16 cellular contexts compared by ENCODE assay signal in the genomic region with DNA sequence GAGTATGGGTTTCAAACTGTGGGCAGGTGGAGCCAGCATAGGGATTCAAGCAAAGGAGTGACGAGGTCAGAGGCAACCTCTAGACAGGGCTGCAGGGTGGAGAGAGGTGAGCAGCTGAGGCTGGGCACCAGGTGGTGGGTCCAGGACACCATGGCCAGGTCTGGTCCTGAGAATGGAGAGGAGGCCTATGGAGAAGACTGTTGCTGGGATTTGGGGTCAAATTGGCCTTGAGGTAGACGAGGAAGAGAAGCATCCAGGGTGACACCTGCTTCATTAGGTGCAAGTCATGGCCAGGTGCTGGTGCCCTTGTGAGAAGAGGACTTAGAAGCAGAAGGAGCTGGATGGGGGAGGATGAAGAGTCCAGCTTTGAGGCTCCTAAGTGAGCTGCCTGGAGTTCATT.
DNase-seq lines count a peak whose midpoint lies in the region; ATAC-seq, FAIRE-seq and TF ChIP-seq lines count a peak whose summit lies in the region.
"Had no signal": no experiment of that assay in that cellular context is flagged by ENCODE, and none has a peak within 500 bp of the region (broad histone marks: within the 10 kb centered on the region; RNA-seq: fewer than 3 reads in every experiment).

No MANE protein-coding gene starts in this region.

- no peak overlapping the region for H4K8ac ChIP-seq in H9 (replicated peaks; ENCODE audit: insufficient read length, low read depth, low read length)

- no peak overlapping the region for H4K5ac ChIP-seq in H9 (ENCODE audit: insufficient read length, low read depth, low read length)

- no peak overlapping the region for H2BK5ac ChIP-seq in H9 (ENCODE audit: insufficient read length, low read length)

- H3K27me3 Mint-ChIP-seq in H9 (ENCODE audit: low read depth), result peaks cover 32% of the 10 kb centered on the region
- peaks cover 73% of the 10 kb centered on the region for H3K27me3 Mint-ChIP-seq in endodermal cell (ENCODE audit: insufficient read depth)
- no peaks in the 10 kb centered on the region for H3K27me3 Mint-ChIP-seq in stimulated activated memory B cell treated with anti-CD40 and anti-IgM and Interleukin-4, amounts not matched to agents 10 μg/mL and 1 μg/mL and 100 μg/mL, for 72 hours

- H3K4me3 ChIP-seq in endodermal cell (ENCODE audit: low read length), result no peak overlapping the region
- H3K4me3 ChIP-seq: BLaER1 treated with 17β-estradiol and CSF1 and Interleukin-3, amounts not matched to agents 10 nM and 100 nM had no signal

- H3K4me3 Mint-ChIP-seq in H9, result no peak overlapping the region
- H3K4me3 Mint-ChIP-seq in endodermal cell, result no peak overlapping the region
- no peak overlapping the region for H3K4me3 Mint-ChIP-seq in stimulated activated memory B cell treated with anti-CD40 and anti-IgM and Interleukin-4, amounts not matched to agents 10 μg/mL and 1 μg/mL and 100 μg/mL, for 72 hours
- H3K4me3 Mint-ChIP-seq: CD8-positive, alpha-beta T cell; HFFc6 had no signal

- peak overlapping the region; percentile 24; the same call in 1 of the 2 replicates for H3K14ac ChIP-seq in H9 (ENCODE audit: insufficient read depth, low read length)

- DNase-seq in DMS53 (lab: John Stamatoyannopoulos, UW), result peak; percentile 79
- peak; percentile 15 for DNase-seq in H9
- DNase-seq in endodermal cell, result no peak
- DNase-seq in RCC 7860 (ENCODE audit: low spot score), result no peak
- DNase-seq in SIG-M5 treated with dmso at 0.1 percent for 504 hours (lab: John Stamatoyannopoulos, UW; ENCODE audit: unreplicated experiment), result no peak
- DNase-seq in GM19239 (ENCODE audit: insufficient read length, low spot score), result no peak
- DNase-seq: CD8-positive, alpha-beta T cell; DMS79 treated with DMSO at 0.1 percent for 48 hours; HFFc6; KBM-7; NCI-H1694; Right ventricle myocardium superior had no signal

- peak; percentile 3 for ATAC-seq in stimulated activated memory B cell treated with anti-CD40 and anti-IgM and Interleukin-4, amounts not matched to agents 10 μg/mL and 1 μg/mL and 100 μg/mL, for 72 hours
- ATAC-seq: CD8-positive, alpha-beta T cell; HepG2 had no signal

- H3K79me2 ChIP-seq in H9 (ENCODE audit: insufficient read depth, low read length), result no peaks in the 10 kb centered on the region

- H3K4ac ChIP-seq in H9 (ENCODE audit: low read depth, low read length), result no peak overlapping the region; the same call in 1 of the 2 replicates

- no peaks in the 10 kb centered on the region for H4K20me1 ChIP-seq in H9 (ENCODE audit: control insufficient read depth, insufficient read depth, insufficient read length)
- H4K20me1 ChIP-seq: BLaER1 treated with 17β-estradiol and CSF1 and Interleukin-3, amounts not matched to agents 10 nM and 100 nM had no signal

- no peaks in the 10 kb centered on the region for H3K9me3 Mint-ChIP-seq in H9
- H3K9me3 Mint-ChIP-seq in endodermal cell, result no peaks in the 10 kb centered on the region
- H3K9me3 Mint-ChIP-seq in stimulated activated memory B cell treated with anti-CD40 and anti-IgM and Interleukin-4, amounts not matched to agents 10 μg/mL and 1 μg/mL and 100 μg/mL, for 72 hours, result no peaks in the 10 kb centered on the region
- H3K9me3 Mint-ChIP-seq: CD8-positive, alpha-beta T cell had no signal

- H2AFZ ChIP-seq in H9 (ENCODE audit: low read length), result no peak overlapping the region

- no peak overlapping the region for H2BK120ac ChIP-seq in H9 (ENCODE audit: low read depth, low read length, poor library complexity, severe bottlenecking)

- H3K9me3 ChIP-seq in H9 (ENCODE audit: control insufficient read depth, low read depth, low read length), result no peaks in the 10 kb centered on the region
- no peaks in the 10 kb centered on the region for H3K9me3 ChIP-seq in endodermal cell (ENCODE audit: control insufficient read depth, low read length)
- H3K9me3 ChIP-seq: BLaER1 treated with 17β-estradiol and CSF1 and Interleukin-3, amounts not matched to agents 10 nM and 100 nM had no signal

- no peak for FAIRE-seq in RCC 7860 (lab: Jason Lieb, UNC)
- FAIRE-seq in GM19239 (lab: Jason Lieb, UNC), result no peak
- FAIRE-seq: H54, HepG2 had no signal

- no peaks in the 10 kb centered on the region for H3K4me1 ChIP-seq in H9 (ENCODE audit: insufficient read depth, low read length)
- H3K4me1 ChIP-seq in endodermal cell (ENCODE audit: control insufficient read depth, insufficient read depth, low read length), result no peaks in the 10 kb centered on the region
- H3K4me1 ChIP-seq: BLaER1 treated with 17β-estradiol and CSF1 and Interleukin-3, amounts not matched to agents 10 nM and 100 nM had no signal

- no peak overlapping the region for H3K56ac ChIP-seq in H9 (ENCODE audit: insufficient read length, low read depth, low read length)

- no peak overlapping the region for H3K9ac ChIP-seq in H9 (ENCODE audit: extremely low read depth, insufficient read length, low read length)
- no peak overlapping the region for H3K9ac ChIP-seq in endodermal cell (ENCODE audit: extremely low read depth, low read length, poor library complexity, severe bottlenecking)
- H3K9ac ChIP-seq: BLaER1 treated with 17β-estradiol and CSF1 and Interleukin-3, amounts not matched to agents 10 nM and 100 nM had no signal

- H3K27ac Mint-ChIP-seq in H9, result peak overlapping the region in 2 of 3 experiments; percentile 26 to 69; a peak in 3 of 7 replicates
- H3K27ac Mint-ChIP-seq in endodermal cell, result no peak overlapping the region
- no peak overlapping the region for H3K27ac Mint-ChIP-seq in stimulated activated memory B cell treated with anti-CD40 and anti-IgM and Interleukin-4, amounts not matched to agents 10 μg/mL and 1 μg/mL and 100 μg/mL, for 72 hours
- H3K27ac Mint-ChIP-seq: CD8-positive, alpha-beta T cell; HFFc6 had no signal

- H3K27ac ChIP-seq in H9 (ENCODE audit: insufficient read length, low read depth, low read length), result no peak overlapping the region
- H3K27ac ChIP-seq in endodermal cell (ENCODE audit: low read depth, low read length), result peak overlapping the region; percentile 67
- H3K27ac ChIP-seq: BLaER1 treated with 17β-estradiol and CSF1 and Interleukin-3, amounts not matched to agents 10 nM and 100 nM had no signal

- H4K91ac ChIP-seq in H9 (ENCODE audit: insufficient read length, low read depth, low read length), result no peak overlapping the region

- H3K4me1 Mint-ChIP-seq in H9 (peaks cover 6 to 8% of the 10 kb centered on the region in 2 experiments), endodermal cell (peaks cover 34% of the 10 kb centered on the region)
- H3K4me1 Mint-ChIP-seq in stimulated activated memory B cell treated with anti-CD40 and anti-IgM and Interleukin-4, amounts not matched to agents 10 μg/mL and 1 μg/mL and 100 μg/mL, for 72 hours, result no peaks in the 10 kb centered on the region

- TF ChIP-seq CTCF in H9 (conservative IDR thresholded peaks at IDR 0.05), result no peak
- TF ChIP-seq CTCF in endodermal cell (conservative IDR thresholded peaks at IDR 0.05), result no peak

- no peak overlapping the region for H3K23ac ChIP-seq in H9 (ENCODE audit: insufficient read length, low read depth, low read length)

- H3K27me3 ChIP-seq in H9 (ENCODE audit: insufficient read depth, low read length) (no peaks in the 10 kb centered on the region), endodermal cell (ENCODE audit: control insufficient read depth, insufficient read depth, low read length, poor library complexity, severe bottlenecking) (peaks cover 46% of the 10 kb centered on the region)
- H3K27me3 ChIP-seq: BLaER1 treated with 17β-estradiol and CSF1 and Interleukin-3, amounts not matched to agents 10 nM and 100 nM had no signal

- no peak overlapping the region for H2BK20ac ChIP-seq in H9 (ENCODE audit: low read depth, low read length, poor library complexity, severe bottlenecking)

- H2AK5ac ChIP-seq in H9 (ENCODE audit: insufficient read length, low read length), result no peak overlapping the region

- WGBS in H9 (ENCODE audit: extremely low coverage, insufficient read length, low lambda C conversion rate), result no CpG with 5 or more reads among the region's 2 CpGs
- 90% methylated on average over 2 of the region's 2 CpGs; no CpG with 5 or more reads in 1 of the 2 experiments for WGBS in endodermal cell (ENCODE audit: insufficient coverage in 1 of 2, insufficient read length in 1 of 2), 2 experiments

- H3K36me3 Mint-ChIP-seq in H9 (ENCODE audit: insufficient read depth in 1 of 3, low read depth in 3 of 3), result no peaks in the 10 kb centered on the region
- no peaks in the 10 kb centered on the region for H3K36me3 Mint-ChIP-seq in endodermal cell (ENCODE audit: low read depth)
- H3K36me3 Mint-ChIP-seq in stimulated activated memory B cell treated with anti-CD40 and anti-IgM and Interleukin-4, amounts not matched to agents 10 μg/mL and 1 μg/mL and 100 μg/mL, for 72 hours, result no peaks in the 10 kb centered on the region
- H3K36me3 Mint-ChIP-seq: CD8-positive, alpha-beta T cell had no signal

- no peak overlapping the region for H3K4me2 ChIP-seq in H9 (ENCODE audit: insufficient read depth, insufficient read length, low read length)
- H3K4me2 ChIP-seq: BLaER1 treated with 17β-estradiol and CSF1 and Interleukin-3, amounts not matched to agents 10 nM and 100 nM had no signal

- no peaks in the 10 kb centered on the region for H3K79me1 ChIP-seq in H9 (ENCODE audit: insufficient read depth, low read depth, low read length, poor library complexity, severe bottlenecking)

- H2BK15ac ChIP-seq in H9 (ENCODE audit: low read depth, low read length), result no peak overlapping the region

- no peaks in the 10 kb centered on the region for H3K36me3 ChIP-seq in endodermal cell (ENCODE audit: control insufficient read depth, insufficient read depth, low read length)
- H3K36me3 ChIP-seq: BLaER1 treated with 17β-estradiol and CSF1 and Interleukin-3, amounts not matched to agents 10 nM and 100 nM had no signal

- H2BK12ac ChIP-seq in H9 (ENCODE audit: insufficient read length, low read depth, low read length), result no peak overlapping the region

- H3K18ac ChIP-seq in H9 (ENCODE audit: insufficient read length, low read depth, low read length), result peak overlapping the region; percentile 50

- no peaks in the 10 kb centered on the region for H3K23me2 ChIP-seq in H9 (ENCODE audit: insufficient read length, low read depth, low read length, poor library complexity, severe bottlenecking)

- no peak overlapping the region for H3T11ph ChIP-seq in H9 (ENCODE audit: low read length)

Comparison
In these comparisons a context has a peak if more than half of its experiments do, and no peak if none do; other contexts are left out.
1. DNase-seq: peak in DMS53 (single experiment) and H9 (single experiment); none in endodermal cell (single experiment), RCC 7860 (single experiment), SIG-M5 treated with dmso at 0.1 percent for 504 hours (single experiment) and GM19239 (single experiment).
2. H3K27ac Mint-ChIP-seq: peak in H9 (2 of 3); none in endodermal cell (single experiment) and stimulated activated memory B cell treated with anti-CD40 and anti-IgM and Interleukin-4, amounts not matched to agents 10 μg/mL and 1 μg/mL and 100 μg/mL, for 72 hours (single experiment).